1 cellular context compared by ENCODE assay signal in the genomic region with DNA sequence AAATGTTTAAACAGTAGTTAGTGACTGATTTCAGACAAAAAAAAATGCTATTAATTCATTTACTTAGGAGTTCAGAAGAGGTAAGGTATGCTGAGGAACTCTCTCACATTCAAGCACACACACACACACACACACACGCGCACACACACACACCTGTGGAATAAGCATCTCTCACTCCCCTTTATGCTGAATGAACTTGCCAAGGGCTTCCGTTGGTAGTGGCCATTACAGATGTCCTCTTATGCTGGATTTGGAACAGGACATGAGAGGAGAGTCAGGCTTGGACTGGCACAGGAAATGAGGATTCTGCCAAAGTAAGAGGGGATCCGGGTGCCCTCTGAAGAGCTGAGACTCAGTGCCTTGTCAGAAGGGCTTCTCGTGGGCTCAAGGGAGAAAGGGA.
TF ChIP-seq lines count a peak whose summit lies in the region.

No MANE protein-coding gene starts in this region.

TF ChIP-seq in HEK293, 187 proteins besides CTCF, POLR2A, EP300 and RAD21 (continued from another document):
- TF ChIP-seq, protein P1, sequence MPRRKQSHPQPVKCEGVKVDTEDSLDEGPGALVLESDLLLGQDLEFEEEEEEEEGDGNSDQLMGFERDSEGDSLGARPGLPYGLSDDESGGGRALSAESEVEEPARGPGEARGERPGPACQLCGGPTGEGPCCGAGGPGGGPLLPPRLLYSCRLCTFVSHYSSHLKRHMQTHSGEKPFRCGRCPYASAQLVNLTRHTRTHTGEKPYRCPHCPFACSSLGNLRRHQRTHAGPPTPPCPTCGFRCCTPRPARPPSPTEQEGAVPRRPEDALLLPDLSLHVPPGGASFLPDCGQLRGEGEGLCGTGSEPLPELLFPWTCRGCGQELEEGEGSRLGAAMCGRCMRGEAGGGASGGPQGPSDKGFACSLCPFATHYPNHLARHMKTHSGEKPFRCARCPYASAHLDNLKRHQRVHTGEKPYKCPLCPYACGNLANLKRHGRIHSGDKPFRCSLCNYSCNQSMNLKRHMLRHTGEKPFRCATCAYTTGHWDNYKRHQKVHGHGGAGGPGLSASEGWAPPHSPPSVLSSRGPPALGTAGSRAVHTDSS (tag by site-specific recombination; IDR thresholded peaks at IDR 0.05), result no peak
